ENCODE assay signal across 6 cellular contexts in the genomic region with DNA sequence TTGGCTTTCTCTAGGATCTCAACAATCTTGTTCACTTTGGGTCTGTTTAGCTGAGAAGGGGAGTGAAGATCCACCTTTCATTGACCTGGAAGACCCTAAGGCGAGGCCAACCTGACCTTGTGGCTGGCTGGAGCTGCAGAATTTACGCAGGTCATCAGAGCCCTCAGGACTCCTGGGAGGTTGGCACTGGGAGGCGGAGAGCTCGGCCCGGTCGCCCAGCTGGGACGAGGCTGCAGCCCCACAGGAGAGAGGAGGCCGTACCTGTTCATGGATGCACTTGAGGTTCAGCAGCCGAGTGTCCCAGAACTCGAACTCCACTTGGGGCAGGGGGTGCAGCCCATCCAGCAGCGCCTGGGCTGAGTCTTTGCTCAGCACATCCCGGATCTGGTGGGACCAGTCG. TPM values are rescaled to one million over a fixed set of nuclear protein-coding genes. Genes with fewer than 3 reads are reported as not detected.
"Had no signal": no experiment of that assay in that cellular context is flagged by ENCODE, and none has a peak within 500 bp of the region (broad histone marks: within the 10 kb centered on the region; RNA-seq: fewer than 3 reads in every experiment).

No MANE protein-coding gene starts in this region.

- H3K9ac ChIP-seq: GM23248 had no signal

- H2AFZ ChIP-seq: GM23248 had no signal

- H3K4me3 ChIP-seq: GM23248 had no signal

- FAIRE-seq: HTR-8/SVneo had no signal

- DNase-seq: GM23248, GOT3, HCEC 1CT, IMR-90 had no signal

- H3K27ac ChIP-seq: GM23248 had no signal

RNA-seq across cellular contexts. Expression of a gene that starts 5.9 kb away (rescaled TPM):
- total RNA-seq: GM23248, HT-29, IMR-90 had no signal
- polyA plus RNA-seq: IMR-90 had no signal
